ENCODE assay signal across 18 cellular contexts in genomic region chr12:116196752-116197718, GRCh38.
DNase-seq lines count a peak whose midpoint lies in the region; ATAC-seq, FAIRE-seq and TF ChIP-seq lines count a peak whose summit lies in the region.
"Had no signal": no experiment of that assay in that cellular context is flagged by ENCODE, and none has a peak within 500 bp of the region (broad histone marks: within the 10 kb centered on the region; RNA-seq: fewer than 3 reads in every experiment).

No MANE protein-coding gene starts in this region.

- POLR2A ChIA-PET in GM12878 (lab: Charles Lee) = interaction anchor here (0.5 kb wide), 1 partner anchor 556 kb away, joined by 6 read pairs; no protein-coding TSS in a partner anchor

- peak overlapping the region; percentile 22; the same call in 1 of the 2 replicates for H3K4me3 ChIP-seq in BE2C (ENCODE audit: low read depth, low read length)
- no peak overlapping the region for H3K4me3 ChIP-seq in KMS-11 (IDR thresholded peaks at IDR 0.05; ENCODE audit: insufficient read depth, low read depth, low read length)
- H3K4me3 ChIP-seq in GM12878 = no peak overlapping the region
- H3K4me3 ChIP-seq in left lung = no peak overlapping the region
- H3K4me3 ChIP-seq: body of pancreas, psoas muscle, stomach had no signal

- peak overlapping the region; percentile 89 for H3K4me2 ChIP-seq in KMS-11
- H3K4me2 ChIP-seq in GM12878 (ENCODE audit: control insufficient read depth, insufficient read depth) = peak overlapping the region; percentile 61; the same call in 1 of the 2 replicates

- FAIRE-seq in GM12878 (lab: Jason Lieb, UNC) = no peak
- FAIRE-seq: HTR-8/SVneo had no signal

- SMC1A ChIA-PET in GM12878 (lab: Charles Lee; ENCODE audit: uncharacterized antibody, unreplicated experiment) = interaction anchor here (1.3 to 2.7 kb wide), 3 partner anchors 15 to 136 kb away, joined by 4 to 8 read pairs (median 5); no protein-coding TSS in a partner anchor

- DNase-seq in BE2C = peak; percentile 65
- no peak for DNase-seq in GM12878 (ENCODE audit: low read depth, low spot score)
- DNase-seq in left lung = no peak
- DNase-seq in DMS153 (lab: John Stamatoyannopoulos, UW) = no peak
- no peak for DNase-seq in activated CD4-positive, alpha-beta T cell treated with anti-CD3 and anti-CD28 coated beads, Interleukin-2, amount 50 U/mL, for 1 hour
- DNase-seq: activated CD4-positive, alpha-beta T cell treated with anti-CD3 and anti-CD28 coated beads for 1 hour; body of pancreas; hypothalamus; NCI-H1417; NCI-H526 treated with DMSO at 0.1 percent for 48 hours; psoas muscle; stimulated activated CD4-positive, alpha-beta T cell treated with anti-CD3 and anti-CD28 coated beads, Interleukin-4, amount 100 ng/mL, for 24 hours; stomach had no signal

- CTCF ChIA-PET in GM12878 (lab: Yijun Ruan, JAX) = interaction anchor here (1.1 to 4.0 kb wide), 2 partner anchors 23 to 39 kb away, joined by 3 to 18 read pairs; no protein-coding TSS in a partner anchor

- RAD21 ChIA-PET in GM12878 (lab: Charles Lee; ENCODE audit: unreplicated experiment) = interaction anchor here (0.7 to 1.0 kb wide), 2 partner anchors 8 to 39 kb away, joined by 3 read pairs; no protein-coding TSS in a partner anchor

- peaks cover 86% of the 10 kb centered on the region for H3K79me2 ChIP-seq in KMS-11 (ENCODE audit: insufficient read depth, low read depth)
- H3K79me2 ChIP-seq in GM12878 (ENCODE audit: control insufficient read depth, insufficient read depth, low read length) = peaks cover 11% of the 10 kb centered on the region

- BruUV-seq in GM12878 (replicated peaks; lab: Mats Ljungman, UMichigan) = no TSS peak

- TF ChIP-seq RAD21 in GM12878 (IDR thresholded peaks at IDR 0.05; ENCODE audit: insufficient read depth, low read depth, low read length) = no peak

- peaks cover 12% of the 10 kb centered on the region for H3K4me1 ChIP-seq in BE2C
- peaks cover 89% of the 10 kb centered on the region for H3K4me1 ChIP-seq in KMS-11 (ENCODE audit: low read depth, poor library complexity, severe bottlenecking)
- H3K4me1 ChIP-seq in GM12878 (ENCODE audit: control insufficient read depth, insufficient read depth, low read length) = peaks cover 22% of the 10 kb centered on the region; the same call in 1 of the 2 replicates
- peaks cover 3 to 76% of the 10 kb centered on the region in 2 donors for H3K4me1 ChIP-seq in left lung

- in situ Hi-C loops in GM12878 (cut with MboI) = no loop called here

- TF ChIP-seq POLR2A in GM12878 (IDR thresholded peaks at IDR 0.05; ENCODE audit: low read depth, low read length) = no peak
- no peak for TF ChIP-seq POLR2A in GM18505 (IDR thresholded peaks at IDR 0.05; ENCODE audit: borderline replicate concordance, extremely low read depth, insufficient read depth, insufficient read length)

- TF ChIP-seq EP300 in GM12878 (IDR thresholded peaks at IDR 0.05; ENCODE audit: borderline replicate concordance in 1 of 2, control insufficient read depth in 1 of 2, low read depth in 2 of 2, low read length in 2 of 2) = no peak

- ATAC-seq in GM12878 (no peak), left lung (peak; percentile 27), HG02973 (IDR thresholded peaks at IDR 0.05; ENCODE audit: unreplicated experiment) (no peak), GM18505 (IDR thresholded peaks at IDR 0.05; ENCODE audit: unreplicated experiment) (no peak)
- ATAC-seq: body of pancreas, HCT116 had no signal

- H3K27me3 ChIP-seq in BE2C = no peaks in the 10 kb centered on the region
- no peaks in the 10 kb centered on the region for H3K27me3 ChIP-seq in KMS-11 (ENCODE audit: insufficient read depth, low read depth)
- H3K27me3 ChIP-seq in GM12878 (replicated peaks in 1 of 2; ENCODE audit: control insufficient read depth in 2 of 2, insufficient read depth in 2 of 2, low read length in 1 of 2) = no peaks in the 10 kb centered on the region
- H3K27me3 ChIP-seq in left lung = no peaks in the 10 kb centered on the region
- H3K27me3 ChIP-seq: body of pancreas, stomach had no signal

- H2AFZ ChIP-seq in KMS-11 (ENCODE audit: low read depth) = no peak overlapping the region
- peak overlapping the region; percentile 17; the same call in 1 of the 2 replicates for H2AFZ ChIP-seq in GM12878 (ENCODE audit: control insufficient read depth, low read depth, low read length)

- H3K9me3 ChIP-seq in BE2C = no peaks in the 10 kb centered on the region
- H3K9me3 ChIP-seq in GM12878 (replicated peaks; ENCODE audit: control insufficient read depth, insufficient read depth, low read length) = no peaks in the 10 kb centered on the region
- no peaks in the 10 kb centered on the region for H3K9me3 ChIP-seq in left lung
- H3K9me3 ChIP-seq: body of pancreas, psoas muscle, stomach had no signal

- no peaks in the 10 kb centered on the region for H4K20me1 ChIP-seq in KMS-11 (ENCODE audit: insufficient read depth)
- no peaks in the 10 kb centered on the region for H4K20me1 ChIP-seq in GM12878 (ENCODE audit: control insufficient read depth, insufficient read depth)

- H3K9ac ChIP-seq in KMS-11 = no peak overlapping the region
- no peak overlapping the region for H3K9ac ChIP-seq in GM12878 (ENCODE audit: control insufficient read depth, insufficient read depth, low read length)

- WGBS in GM12878 (ENCODE audit: insufficient coverage, insufficient replicate concordance, low lambda C conversion rate, missing lambda C conversion rate) = 89% methylated on average over 14 of the region's 14 CpGs

- H3K27ac ChIP-seq in KMS-11 = peak overlapping the region; percentile 86; the same call in 1 of the 2 replicates
- peak overlapping the region; percentile 31; the same call in 1 of the 2 replicates for H3K27ac ChIP-seq in GM12878 (ENCODE audit: control insufficient read depth, insufficient read depth)
- H3K27ac ChIP-seq in left lung = no peak overlapping the region
- H3K27ac ChIP-seq: body of pancreas, psoas muscle, stomach had no signal

- intact Hi-C loops in GM12878 (cut with micrococcal nuclease; ENCODE audit: unreplicated experiment) (no loop called here), left lung (cut with DNase I) (no loop called here)

- TF ChIP-seq CTCF in BE2C (IDR thresholded peaks at IDR 0.05; ENCODE audit: low read depth, low read length) (no peak), KMS-11 (conservative IDR thresholded peaks at IDR 0.05; ENCODE audit: low read depth, low read length) (no peak), GM12878 (IDR thresholded peaks at IDR 0.05 in 2 of 3, conservative IDR thresholded peaks at IDR 0.05 in 1 of 3; ENCODE audit: control insufficient read depth in 2 of 3, extremely low read depth in 1 of 3, insufficient read depth in 1 of 3, low read depth in 3 of 3, low read length in 3 of 3) (no peak), left lung (IDR thresholded peaks at IDR 0.05) (no peak)

- H3K36me3 ChIP-seq in BE2C (no peaks in the 10 kb centered on the region), KMS-11 (ENCODE audit: insufficient read depth) (no peaks in the 10 kb centered on the region), GM12878 (ENCODE audit: control insufficient read depth in 2 of 2, insufficient read depth in 2 of 2, low read length in 1 of 2) (no peaks in the 10 kb centered on the region), left lung (no peaks in the 10 kb centered on the region)
- H3K36me3 ChIP-seq: stomach had no signal

TF ChIP-seq in GM12878, 131 proteins besides CTCF, POLR2A, EP300 and RAD21:
- TF ChIP-seq HDAC2 (IDR thresholded peaks at IDR 0.05) (no peak), FOS (IDR thresholded peaks at IDR 0.05; ENCODE audit: borderline replicate concordance, extremely low read depth, insufficient read length) (no peak), ZNF384 (IDR thresholded peaks at IDR 0.05; ENCODE audit: borderline replicate concordance, low read depth, low read length) (no peak), FOXM1 (IDR thresholded peaks at IDR 0.05; ENCODE audit: low read depth, low read length) (no peak), PAX5 (IDR thresholded peaks at IDR 0.05; ENCODE audit: borderline replicate concordance, low read depth, low read length) (no peak), RCOR1 (conservative IDR thresholded peaks at IDR 0.05; ENCODE audit: low read depth, low read length) (no peak)

Comparison
In these comparisons a context has a peak if more than half of its experiments do, and no peak if none do; other contexts are left out.
1. H3K27ac ChIP-seq: peak in KMS-11 (single experiment) and GM12878 (single experiment); none in left lung (0 of 2).